Comparison of ENCODE assay signal across 26 cellular contexts in the genomic region with DNA sequence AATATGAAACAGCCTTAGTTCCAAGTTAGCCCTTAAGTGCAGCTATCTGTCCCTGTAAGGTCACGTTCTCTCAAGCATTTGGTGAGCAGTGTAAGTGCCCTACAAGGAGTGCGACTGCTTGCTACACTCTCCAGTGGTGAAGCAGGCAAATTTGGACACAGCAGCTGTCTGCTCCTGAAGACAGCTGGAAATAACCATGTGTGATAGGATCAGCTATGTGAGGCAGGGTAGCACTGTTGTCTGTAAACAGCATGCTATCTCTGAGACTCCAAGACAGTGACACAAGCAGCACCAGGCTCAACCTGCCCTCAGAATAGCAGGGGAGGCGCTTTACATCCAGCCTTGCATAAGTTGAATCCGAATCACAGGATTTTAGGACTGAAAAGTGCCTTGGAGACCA.
DNase-seq lines count a peak whose midpoint lies in the region; ATAC-seq, FAIRE-seq and TF ChIP-seq lines count a peak whose summit lies in the region.
"Had no signal": no experiment of that assay in that cellular context is flagged by ENCODE, and none has a peak within 500 bp of the region (broad histone marks: within the 10 kb centered on the region; RNA-seq: fewer than 3 reads in every experiment).

No MANE protein-coding gene starts in this region.

- CTCF ChIA-PET in activated CD4-positive, alpha-beta T cell treated with anti-CD3 and anti-CD28 coated beads, Interleukin-2, amount 10 ng/mL, durations not matched to agents 7 days and 5 days (lab: Charles Lee): interaction anchor here (0.7 kb wide), 1 partner anchor 970 kb away, joined by 3 read pairs; no protein-coding TSS in a partner anchor

- no peaks in the 10 kb centered on the region for H3K36me3 Mint-ChIP-seq in endodermal cell (ENCODE audit: low read depth)
- no peaks in the 10 kb centered on the region for H3K36me3 Mint-ChIP-seq in activated CD4-positive, alpha-beta T cell treated with anti-CD3 and anti-CD28 coated beads, Interleukin-2, amount 10 ng/mL, durations not matched to agents 7 days and 5 days (ENCODE audit: low read depth)
- H3K36me3 Mint-ChIP-seq in activated naive CD4-positive, alpha-beta T cell treated with anti-CD3 and anti-CD28 coated beads, Interleukin-2, amount 50 U/mL, for 72 hours: no peaks in the 10 kb centered on the region
- H3K36me3 Mint-ChIP-seq: CD4-positive, alpha-beta memory T cell had no signal

- H3K9ac ChIP-seq in endodermal cell (ENCODE audit: extremely low read depth, low read length, poor library complexity, severe bottlenecking) (no peak overlapping the region), keratinocyte (ENCODE audit: control insufficient read depth, extremely low read depth, insufficient read depth, low read length) (no peak overlapping the region), smooth muscle cell (ENCODE audit: low read depth) (no peak overlapping the region)

- H3F3A ChIP-seq in smooth muscle cell (ENCODE audit: low read depth): no peaks in the 10 kb centered on the region

- H3K9me3 ChIP-seq in endodermal cell (ENCODE audit: control insufficient read depth, low read length): no peaks in the 10 kb centered on the region
- no peaks in the 10 kb centered on the region for H3K9me3 ChIP-seq in keratinocyte (ENCODE audit: control insufficient read depth, low read depth, low read length)
- no peaks in the 10 kb centered on the region for H3K9me3 ChIP-seq in smooth muscle cell (replicated peaks; ENCODE audit: low read depth)
- H3K9me3 ChIP-seq: lower lobe of right lung had no signal

- H3K4me2 ChIP-seq in keratinocyte (ENCODE audit: control insufficient read depth, extremely low read depth, insufficient read depth, low read depth, low read length): no peak overlapping the region
- H3K4me2 ChIP-seq in smooth muscle cell: no peak overlapping the region

- H4K20me1 ChIP-seq in keratinocyte (ENCODE audit: control insufficient read depth, extremely low read depth, insufficient read depth, low read length): no peaks in the 10 kb centered on the region
- H4K20me1 ChIP-seq in smooth muscle cell (ENCODE audit: low read depth): no peaks in the 10 kb centered on the region

- no peak for ATAC-seq in activated naive CD4-positive, alpha-beta T cell treated with anti-CD3 and anti-CD28 coated beads, Interleukin-2, amount 50 U/mL, for 72 hours
- ATAC-seq: activated naive CD8-positive, alpha-beta T cell treated with anti-CD3 and anti-CD28 coated beads, Interleukin-2, amount 50 U/mL, for 24 hours; lower lobe of right lung; SK-N-SH treated with all-trans-retinoic acid at 6 μM for 48 hours had no signal

- H3K9me1 ChIP-seq in keratinocyte (ENCODE audit: control insufficient read depth, extremely low read depth, insufficient read depth, low read length): no peaks in the 10 kb centered on the region

- no peak overlapping the region for H3K27ac Mint-ChIP-seq in endodermal cell
- no peak overlapping the region for H3K27ac Mint-ChIP-seq in activated CD4-positive, alpha-beta T cell treated with anti-CD3 and anti-CD28 coated beads, Interleukin-2, amount 10 ng/mL, durations not matched to agents 7 days and 5 days
- no peak overlapping the region for H3K27ac Mint-ChIP-seq in activated naive CD4-positive, alpha-beta T cell treated with anti-CD3 and anti-CD28 coated beads, Interleukin-2, amount 50 U/mL, for 72 hours
- H3K27ac Mint-ChIP-seq: activated naive CD8-positive, alpha-beta T cell treated with anti-CD3 and anti-CD28 coated beads, Interleukin-2, amount 50 U/mL, for 24 hours; activated T-cell treated with anti-CD3 and anti-CD28 coated beads, Interleukin-2, amount 50 U/mL, for 24 hours; CD4-positive, alpha-beta memory T cell; H9; stimulated activated naive CD8-positive, alpha-beta T cell treated with anti-CD3 and anti-CD28 coated beads, Interleukin-15, Interleukin-2, amounts not matched to agents 100 ng/mL and 50 ng/mL, for 24 hours had no signal

- H3K36me3 ChIP-seq in endodermal cell (ENCODE audit: control insufficient read depth, insufficient read depth, low read length) (no peaks in the 10 kb centered on the region), keratinocyte (ENCODE audit: control insufficient read depth in 2 of 2, extremely low read depth in 1 of 2, insufficient read depth in 2 of 2, low read length in 2 of 2) (no peaks in the 10 kb centered on the region), smooth muscle cell (ENCODE audit: low read depth) (no peaks in the 10 kb centered on the region)
- H3K36me3 ChIP-seq: lower lobe of right lung had no signal

- TF ChIP-seq CTCF in endodermal cell (conservative IDR thresholded peaks at IDR 0.05): no peak
- no peak for TF ChIP-seq CTCF in keratinocyte (optimal IDR thresholded peaks at IDR 0.05 in 1 of 3, IDR thresholded peaks at IDR 0.05 in 1 of 3, conservative IDR thresholded peaks at IDR 0.05 in 1 of 3; ENCODE audit: extremely low read depth in 1 of 3, insufficient read depth in 2 of 3, low read length in 3 of 3)
- TF ChIP-seq CTCF in smooth muscle cell (IDR thresholded peaks at IDR 0.05; ENCODE audit: borderline replicate concordance, insufficient read depth, poor library complexity, severe bottlenecking): no peak

- peak overlapping the region; percentile 15 for H3K27ac ChIP-seq in endodermal cell (ENCODE audit: low read depth, low read length)
- H3K27ac ChIP-seq in keratinocyte (ENCODE audit: control insufficient read depth, insufficient read depth, low read length): no peak overlapping the region
- no peak overlapping the region for H3K27ac ChIP-seq in smooth muscle cell (ENCODE audit: low read depth)
- H3K27ac ChIP-seq: dorsolateral prefrontal cortex, lower lobe of right lung had no signal

- H3K4me1 Mint-ChIP-seq in endodermal cell: peaks cover 17% of the 10 kb centered on the region
- no peaks in the 10 kb centered on the region for H3K4me1 Mint-ChIP-seq in activated CD4-positive, alpha-beta T cell treated with anti-CD3 and anti-CD28 coated beads, Interleukin-2, amount 10 ng/mL, durations not matched to agents 7 days and 5 days
- H3K4me1 Mint-ChIP-seq: activated naive CD8-positive, alpha-beta T cell treated with anti-CD3 and anti-CD28 coated beads, Interleukin-2, amount 50 U/mL, for 24 hours; CD4-positive, alpha-beta memory T cell; H9 had no signal

- POLR2A ChIA-PET in activated CD4-positive, alpha-beta T cell treated with anti-CD3 and anti-CD28 coated beads, Interleukin-2, amount 10 ng/mL, durations not matched to agents 7 days and 5 days (lab: Charles Lee): no interaction called here

- no peak overlapping the region for H3K4me3 ChIP-seq in endodermal cell (ENCODE audit: low read length)
- H3K4me3 ChIP-seq in keratinocyte (ENCODE audit: control insufficient read depth in 2 of 3, extremely low read depth in 1 of 3, insufficient read depth in 2 of 3, low read depth in 1 of 3, low read length in 3 of 3): no peak overlapping the region
- no peak overlapping the region for H3K4me3 ChIP-seq in smooth muscle cell
- H3K4me3 ChIP-seq: dorsolateral prefrontal cortex, lower lobe of right lung had no signal

- no peaks in the 10 kb centered on the region for H3K9me3 Mint-ChIP-seq in endodermal cell
- no peaks in the 10 kb centered on the region for H3K9me3 Mint-ChIP-seq in activated CD4-positive, alpha-beta T cell treated with anti-CD3 and anti-CD28 coated beads, Interleukin-2, amount 10 ng/mL, durations not matched to agents 7 days and 5 days
- H3K9me3 Mint-ChIP-seq in activated naive CD4-positive, alpha-beta T cell treated with anti-CD3 and anti-CD28 coated beads, Interleukin-2, amount 50 U/mL, for 72 hours: no peaks in the 10 kb centered on the region
- H3K9me3 Mint-ChIP-seq: activated naive CD8-positive, alpha-beta T cell treated with anti-CD3 and anti-CD28 coated beads, Interleukin-2, amount 50 U/mL, for 24 hours; activated T-cell treated with anti-CD3 and anti-CD28 coated beads, Interleukin-2, amount 50 U/mL, for 24 hours; CD4-positive, alpha-beta memory T cell; H9; stimulated activated naive CD8-positive, alpha-beta T cell treated with anti-CD3 and anti-CD28 coated beads, Interleukin-15, Interleukin-2, amounts not matched to agents 100 ng/mL and 50 ng/mL, for 24 hours had no signal

- no peaks in the 10 kb centered on the region for H3K27me3 Mint-ChIP-seq in endodermal cell (ENCODE audit: insufficient read depth)
- no peaks in the 10 kb centered on the region for H3K27me3 Mint-ChIP-seq in activated CD4-positive, alpha-beta T cell treated with anti-CD3 and anti-CD28 coated beads, Interleukin-2, amount 10 ng/mL, durations not matched to agents 7 days and 5 days
- H3K27me3 Mint-ChIP-seq: activated T-cell treated with anti-CD3 and anti-CD28 coated beads, Interleukin-2, amount 50 U/mL, for 24 hours; CD4-positive, alpha-beta memory T cell; stimulated activated naive CD8-positive, alpha-beta T cell treated with anti-CD3 and anti-CD28 coated beads, Interleukin-15, Interleukin-2, amounts not matched to agents 100 ng/mL and 50 ng/mL, for 24 hours had no signal

- DNase-seq in NCI-H82 (lab: John Stamatoyannopoulos, UW): peak; percentile 17
- no peak for DNase-seq in NCI-H82 treated with DMSO at 0.1 percent for 48 hours (lab: John Stamatoyannopoulos, UW; ENCODE audit: unreplicated experiment)
- no peak for DNase-seq in endodermal cell
- no peak for DNase-seq in keratinocyte (ENCODE audit: low read depth, low spot score)
- no peak for DNase-seq in smooth muscle cell (lab: John Stamatoyannopoulos, UW; ENCODE audit: unreplicated experiment)
- DNase-seq in NCI-H1048 (lab: John Stamatoyannopoulos, UW): no peak
- no peak for DNase-seq in activated CD4-positive, alpha-beta T cell treated with anti-CD3 and anti-CD28 coated beads, Interleukin-2, amount 10 ng/mL, durations not matched to agents 7 days and 5 days
- DNase-seq in activated naive CD4-positive, alpha-beta T cell treated with anti-CD3 and anti-CD28 coated beads, Interleukin-2, amount 50 U/mL, for 72 hours (ENCODE audit: low spot score in 2 of 2): no peak
- DNase-seq: activated CD4-positive, alpha-beta T cell treated with anti-CD3 and anti-CD28 coated beads for 48 hours; activated gamma-delta T cell; activated naive CD8-positive, alpha-beta T cell treated with anti-CD3 and anti-CD28 coated beads, Interleukin-2, amount 50 U/mL, for 24 hours; activated T-cell treated with anti-CD3 and anti-CD28 coated beads, Interleukin-2, amount 50 U/mL, for 24 hours; AML-193; CD4-positive, alpha-beta memory T cell; dorsolateral prefrontal cortex; H9; lower lobe of right lung; NCI-H1105 treated with DMSO at 0.1 percent for 48 hours; NCI-H2029; posterior cingulate gyrus; T-helper 2 cell had no signal

- H3K4me1 ChIP-seq in endodermal cell (ENCODE audit: control insufficient read depth, insufficient read depth, low read length) (peaks cover 2% of the 10 kb centered on the region), keratinocyte (ENCODE audit: control insufficient read depth, extremely low read depth, insufficient read depth, low read length) (no peaks in the 10 kb centered on the region), smooth muscle cell (ENCODE audit: low read depth) (peaks cover 3% of the 10 kb centered on the region)
- H3K4me1 ChIP-seq: lower lobe of right lung had no signal

- FAIRE-seq in keratinocyte (lab: Jason Lieb, UNC): no peak
- FAIRE-seq: A204.1, endothelial cell of umbilical vein, islet of Langerhans had no signal

- H3K4me3 Mint-ChIP-seq in endodermal cell: no peak overlapping the region
- H3K4me3 Mint-ChIP-seq in activated CD4-positive, alpha-beta T cell treated with anti-CD3 and anti-CD28 coated beads, Interleukin-2, amount 10 ng/mL, durations not matched to agents 7 days and 5 days: no peak overlapping the region
- H3K4me3 Mint-ChIP-seq: activated naive CD8-positive, alpha-beta T cell treated with anti-CD3 and anti-CD28 coated beads, Interleukin-2, amount 50 U/mL, for 24 hours; activated T-cell treated with anti-CD3 and anti-CD28 coated beads, Interleukin-2, amount 50 U/mL, for 24 hours; CD4-positive, alpha-beta memory T cell; H9; stimulated activated naive CD8-positive, alpha-beta T cell treated with anti-CD3 and anti-CD28 coated beads, Interleukin-15, Interleukin-2, amounts not matched to agents 100 ng/mL and 50 ng/mL, for 24 hours had no signal

- H2AFZ ChIP-seq in keratinocyte (ENCODE audit: control insufficient read depth, low read length) (peak overlapping the region; percentile 30), smooth muscle cell (ENCODE audit: low read depth) (peak overlapping the region; percentile 28)

- no peaks in the 10 kb centered on the region for H3K79me2 ChIP-seq in keratinocyte (ENCODE audit: control insufficient read depth, insufficient read depth, low read length)
- no peaks in the 10 kb centered on the region for H3K79me2 ChIP-seq in smooth muscle cell (ENCODE audit: low read depth)

- dilution Hi-C loops in keratinocyte (cut with MboI; ENCODE audit: extremely low pct_ligation_motif_present, low sequenced_read_pairs): no loop called here

- H3K27me3 ChIP-seq in endodermal cell (ENCODE audit: control insufficient read depth, insufficient read depth, low read length, poor library complexity, severe bottlenecking) (no peaks in the 10 kb centered on the region), keratinocyte (ENCODE audit: control insufficient read depth, extremely low read depth, insufficient read depth, low read length) (no peaks in the 10 kb centered on the region), smooth muscle cell (ENCODE audit: low read depth) (no peaks in the 10 kb centered on the region)

- 80 to 86% methylated on average over 1 to 4 of the region's 4 CpGs for WGBS in endodermal cell (ENCODE audit: insufficient coverage in 1 of 2, insufficient read length in 1 of 2), 2 experiments
- WGBS in smooth muscle cell (ENCODE audit: low lambda C conversion rate): 36% methylated on average over 4 of the region's 4 CpGs
